Comparison of ENCODE assay signal across 1 cellular context in the genomic region with DNA sequence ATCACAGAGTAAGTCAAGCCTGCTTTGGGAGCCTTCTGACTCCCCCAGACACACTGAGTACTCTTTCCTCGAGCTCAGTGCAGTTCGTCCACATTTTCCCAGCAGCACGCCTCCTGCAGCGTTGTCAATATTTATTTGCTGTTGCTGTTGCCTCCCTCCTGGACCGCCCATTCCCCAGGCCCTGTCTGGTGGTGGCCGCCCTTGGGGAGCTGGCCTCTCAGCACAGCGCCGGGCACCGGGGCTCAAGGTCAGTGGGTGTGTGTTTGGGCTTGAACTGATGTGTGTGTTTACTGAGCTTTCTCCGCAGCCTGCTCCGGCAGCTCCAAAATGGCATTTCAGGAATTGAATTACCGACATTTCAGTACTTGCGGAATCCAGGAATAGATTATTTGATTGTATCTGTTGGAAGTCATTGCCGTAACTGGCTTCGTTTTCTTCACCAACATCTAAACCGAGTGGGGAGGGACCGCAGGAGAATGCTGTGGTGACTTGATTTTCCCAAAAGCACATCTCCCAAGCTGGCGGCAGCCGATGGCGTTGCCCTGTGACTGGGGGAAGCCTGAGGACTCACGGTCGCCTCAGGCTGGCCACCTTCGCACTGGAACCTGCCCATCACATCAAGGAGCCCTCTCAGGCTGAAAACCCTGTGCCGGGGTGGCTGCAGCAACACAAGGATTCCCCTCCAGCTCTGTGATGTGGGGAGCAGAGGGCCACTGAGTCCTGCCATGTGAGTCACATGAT.
TF ChIP-seq lines count a peak whose summit lies in the region.

No MANE protein-coding gene starts in this region.

TF ChIP-seq in HepG2, 621 proteins besides CTCF, POLR2A, EP300 and RAD21 (continued from another document and continues in another):
- TF ChIP-seq, protein P1, sequence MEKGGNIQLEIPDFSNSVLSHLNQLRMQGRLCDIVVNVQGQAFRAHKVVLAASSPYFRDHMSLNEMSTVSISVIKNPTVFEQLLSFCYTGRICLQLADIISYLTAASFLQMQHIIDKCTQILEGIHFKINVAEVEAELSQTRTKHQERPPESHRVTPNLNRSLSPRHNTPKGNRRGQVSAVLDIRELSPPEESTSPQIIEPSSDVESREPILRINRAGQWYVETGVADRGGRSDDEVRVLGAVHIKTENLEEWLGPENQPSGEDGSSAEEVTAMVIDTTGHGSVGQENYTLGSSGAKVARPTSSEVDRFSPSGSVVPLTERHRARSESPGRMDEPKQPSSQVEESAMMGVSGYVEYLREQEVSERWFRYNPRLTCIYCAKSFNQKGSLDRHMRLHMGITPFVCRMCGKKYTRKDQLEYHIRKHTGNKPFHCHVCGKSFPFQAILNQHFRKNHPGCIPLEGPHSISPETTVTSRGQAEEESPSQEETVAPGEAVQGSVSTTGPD (CRISPR knock-in tag; IDR thresholded peaks at IDR 0.05) = 0 out of 2 replicates have a peak, but pooled peaks have one; percentile 55
- no peak; the same call in 1 of the 2 replicates for TF ChIP-seq DNMT1 (CRISPR knock-in tag; IDR thresholded peaks at IDR 0.05)
- TF ChIP-seq ASH2L (IDR thresholded peaks at IDR 0.05; ENCODE audit: insufficient read length, low read depth, low read length) = no peak
- peak; percentile 95 for TF ChIP-seq HOXA3 (CRISPR knock-in tag; IDR thresholded peaks at IDR 0.05)
- peak; percentile 88; the same call in 1 of the 2 replicates for TF ChIP-seq KDM2A (CRISPR knock-in tag; IDR thresholded peaks at IDR 0.05; ENCODE audit: borderline replicate concordance, low read depth)
- no peak for TF ChIP-seq PRPF4 (IDR thresholded peaks at IDR 0.05; ENCODE audit: low read depth, low read length, poor library complexity, severe bottlenecking)
- no peak for TF ChIP-seq ZNF660 (CRISPR knock-in tag; IDR thresholded peaks at IDR 0.05; ENCODE audit: borderline replicate concordance, low read depth)
- no peak; the same call in 1 of the 2 replicates for TF ChIP-seq ZNF451 (CRISPR knock-in tag; IDR thresholded peaks at IDR 0.05)
- peak; percentile 93; the same call in 1 of the 2 replicates for TF ChIP-seq ZBTB26 (CRISPR knock-in tag; IDR thresholded peaks at IDR 0.05; ENCODE audit: borderline replicate concordance)
- peak; percentile 94 for TF ChIP-seq TBX2 (CRISPR knock-in tag; IDR thresholded peaks at IDR 0.05; ENCODE audit: borderline replicate concordance)
- TF ChIP-seq SALL2 (CRISPR knock-in tag; IDR thresholded peaks at IDR 0.05) = peak; percentile 51; the same call in 1 of the 2 replicates
- no peak for TF ChIP-seq ZNF484 (CRISPR knock-in tag; IDR thresholded peaks at IDR 0.05; ENCODE audit: borderline replicate concordance, low read depth)
- peak; percentile 84; the same call in 1 of the 2 replicates for TF ChIP-seq FOXC1 (CRISPR knock-in tag; IDR thresholded peaks at IDR 0.05; ENCODE audit: borderline replicate concordance)
- no peak for TF ChIP-seq ZNF251 (CRISPR knock-in tag; IDR thresholded peaks at IDR 0.05)
- peak; percentile 32; the same call in 1 of the 2 replicates for TF ChIP-seq FOXA1 (IDR thresholded peaks at IDR 0.05)
- TF ChIP-seq FOXA1 (CRISPR knock-in tag; IDR thresholded peaks at IDR 0.05) = peak; percentile 97
- TF ChIP-seq NFYC (CRISPR knock-in tag; IDR thresholded peaks at IDR 0.05) = peak; percentile 48; the same call in 1 of the 2 replicates
- peak; percentile 70; the same call in 1 of the 2 replicates for TF ChIP-seq ZNF160 (CRISPR knock-in tag; IDR thresholded peaks at IDR 0.05)
- no peak for TF ChIP-seq SRSF4 (IDR thresholded peaks at IDR 0.05; ENCODE audit: low read depth, low read length, poor library complexity, severe bottlenecking)
- no peak for TF ChIP-seq FLYWCH1 (CRISPR knock-in tag; IDR thresholded peaks at IDR 0.05)
- TF ChIP-seq, protein P2, sequence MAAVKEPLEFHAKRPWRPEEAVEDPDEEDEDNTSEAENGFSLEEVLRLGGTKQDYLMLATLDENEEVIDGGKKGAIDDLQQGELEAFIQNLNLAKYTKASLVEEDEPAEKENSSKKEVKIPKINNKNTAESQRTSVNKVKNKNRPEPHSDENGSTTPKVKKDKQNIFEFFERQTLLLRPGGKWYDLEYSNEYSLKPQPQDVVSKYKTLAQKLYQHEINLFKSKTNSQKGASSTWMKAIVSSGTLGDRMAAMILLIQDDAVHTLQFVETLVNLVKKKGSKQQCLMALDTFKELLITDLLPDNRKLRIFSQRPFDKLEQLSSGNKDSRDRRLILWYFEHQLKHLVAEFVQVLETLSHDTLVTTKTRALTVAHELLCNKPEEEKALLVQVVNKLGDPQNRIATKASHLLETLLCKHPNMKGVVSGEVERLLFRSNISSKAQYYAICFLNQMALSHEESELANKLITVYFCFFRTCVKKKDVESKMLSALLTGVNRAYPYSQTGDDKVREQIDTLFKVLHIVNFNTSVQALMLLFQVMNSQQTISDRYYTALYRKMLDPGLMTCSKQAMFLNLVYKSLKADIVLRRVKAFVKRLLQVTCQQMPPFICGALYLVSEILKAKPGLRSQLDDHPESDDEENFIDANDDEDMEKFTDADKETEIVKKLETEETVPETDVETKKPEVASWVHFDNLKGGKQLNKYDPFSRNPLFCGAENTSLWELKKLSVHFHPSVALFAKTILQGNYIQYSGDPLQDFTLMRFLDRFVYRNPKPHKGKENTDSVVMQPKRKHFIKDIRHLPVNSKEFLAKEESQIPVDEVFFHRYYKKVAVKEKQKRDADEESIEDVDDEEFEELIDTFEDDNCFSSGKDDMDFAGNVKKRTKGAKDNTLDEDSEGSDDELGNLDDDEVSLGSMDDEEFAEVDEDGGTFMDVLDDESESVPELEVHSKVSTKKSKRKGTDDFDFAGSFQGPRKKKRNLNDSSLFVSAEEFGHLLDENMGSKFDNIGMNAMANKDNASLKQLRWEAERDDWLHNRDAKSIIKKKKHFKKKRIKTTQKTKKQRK (IDR thresholded peaks at IDR 0.05; ENCODE audit: low read length) = no peak
- TF ChIP-seq ZFP37 (CRISPR knock-in tag; IDR thresholded peaks at IDR 0.05; ENCODE audit: borderline replicate concordance) = peak; percentile 49; the same call in 1 of the 2 replicates
- TF ChIP-seq U2AF2 (IDR thresholded peaks at IDR 0.05; ENCODE audit: low read depth, low read length) = no peak
- no peak for TF ChIP-seq ATF1 (CRISPR knock-in tag; IDR thresholded peaks at IDR 0.05)
- TF ChIP-seq, protein P3, sequence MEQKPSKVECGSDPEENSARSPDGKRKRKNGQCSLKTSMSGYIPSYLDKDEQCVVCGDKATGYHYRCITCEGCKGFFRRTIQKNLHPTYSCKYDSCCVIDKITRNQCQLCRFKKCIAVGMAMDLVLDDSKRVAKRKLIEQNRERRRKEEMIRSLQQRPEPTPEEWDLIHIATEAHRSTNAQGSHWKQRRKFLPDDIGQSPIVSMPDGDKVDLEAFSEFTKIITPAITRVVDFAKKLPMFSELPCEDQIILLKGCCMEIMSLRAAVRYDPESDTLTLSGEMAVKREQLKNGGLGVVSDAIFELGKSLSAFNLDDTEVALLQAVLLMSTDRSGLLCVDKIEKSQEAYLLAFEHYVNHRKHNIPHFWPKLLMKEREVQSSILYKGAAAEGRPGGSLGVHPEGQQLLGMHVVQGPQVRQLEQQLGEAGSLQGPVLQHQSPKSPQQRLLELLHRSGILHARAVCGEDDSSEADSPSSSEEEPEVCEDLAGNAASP (CRISPR knock-in tag; IDR thresholded peaks at IDR 0.05; ENCODE audit: borderline replicate concordance) = peak; percentile 97
- no peak for TF ChIP-seq CREB1 (IDR thresholded peaks at IDR 0.05)
- TF ChIP-seq CREB1 (CRISPR knock-in tag; IDR thresholded peaks at IDR 0.05) = no peak
- TF ChIP-seq HNRNPL (IDR thresholded peaks at IDR 0.05; ENCODE audit: low read depth, low read length) = peak; percentile 85
- peak; percentile 74; the same call in 1 of the 2 replicates for TF ChIP-seq SOX13 (IDR thresholded peaks at IDR 0.05)
- TF ChIP-seq SOX13 (CRISPR knock-in tag; conservative IDR thresholded peaks at IDR 0.05 in 1 of 2, IDR thresholded peaks at IDR 0.05 in 1 of 2) = peak in 1 of 2 experiments; percentile 93; a peak in 2 of 4 replicates
- peak; percentile 97 for TF ChIP-seq ZNF724P (CRISPR knock-in tag; IDR thresholded peaks at IDR 0.05; ENCODE audit: borderline replicate concordance)
- TF ChIP-seq, protein P4, sequence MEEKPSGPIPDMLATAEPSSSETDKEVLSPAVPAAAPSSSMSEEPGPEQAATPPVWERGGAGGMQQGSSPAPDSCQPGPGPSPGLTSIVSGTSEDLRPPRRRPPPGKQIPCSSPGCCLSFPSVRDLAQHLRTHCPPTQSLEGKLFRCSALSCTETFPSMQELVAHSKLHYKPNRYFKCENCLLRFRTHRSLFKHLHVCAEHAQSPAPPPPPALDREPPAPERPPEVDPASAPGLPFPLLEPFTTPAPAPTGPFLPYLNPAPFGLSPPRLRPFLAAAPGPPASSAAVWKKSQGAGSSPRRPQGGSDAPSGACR (CRISPR knock-in tag; IDR thresholded peaks at IDR 0.05) = peak; percentile 60; the same call in 1 of the 2 replicates
- peak; percentile 58; the same call in 1 of the 2 replicates for TF ChIP-seq PRDM10 (CRISPR knock-in tag; IDR thresholded peaks at IDR 0.05; ENCODE audit: low read depth)
- peak; percentile 83 for TF ChIP-seq TBL1XR1 (IDR thresholded peaks at IDR 0.05; ENCODE audit: borderline replicate concordance, low read length, partially characterized antibody)
- TF ChIP-seq NFIC (IDR thresholded peaks at IDR 0.05; ENCODE audit: low read length) = 0 out of 2 replicates have a peak, but pooled peaks have one; percentile 65
- TF ChIP-seq ZBTB14 (CRISPR knock-in tag; IDR thresholded peaks at IDR 0.05) = no peak
- TF ChIP-seq, protein P5, sequence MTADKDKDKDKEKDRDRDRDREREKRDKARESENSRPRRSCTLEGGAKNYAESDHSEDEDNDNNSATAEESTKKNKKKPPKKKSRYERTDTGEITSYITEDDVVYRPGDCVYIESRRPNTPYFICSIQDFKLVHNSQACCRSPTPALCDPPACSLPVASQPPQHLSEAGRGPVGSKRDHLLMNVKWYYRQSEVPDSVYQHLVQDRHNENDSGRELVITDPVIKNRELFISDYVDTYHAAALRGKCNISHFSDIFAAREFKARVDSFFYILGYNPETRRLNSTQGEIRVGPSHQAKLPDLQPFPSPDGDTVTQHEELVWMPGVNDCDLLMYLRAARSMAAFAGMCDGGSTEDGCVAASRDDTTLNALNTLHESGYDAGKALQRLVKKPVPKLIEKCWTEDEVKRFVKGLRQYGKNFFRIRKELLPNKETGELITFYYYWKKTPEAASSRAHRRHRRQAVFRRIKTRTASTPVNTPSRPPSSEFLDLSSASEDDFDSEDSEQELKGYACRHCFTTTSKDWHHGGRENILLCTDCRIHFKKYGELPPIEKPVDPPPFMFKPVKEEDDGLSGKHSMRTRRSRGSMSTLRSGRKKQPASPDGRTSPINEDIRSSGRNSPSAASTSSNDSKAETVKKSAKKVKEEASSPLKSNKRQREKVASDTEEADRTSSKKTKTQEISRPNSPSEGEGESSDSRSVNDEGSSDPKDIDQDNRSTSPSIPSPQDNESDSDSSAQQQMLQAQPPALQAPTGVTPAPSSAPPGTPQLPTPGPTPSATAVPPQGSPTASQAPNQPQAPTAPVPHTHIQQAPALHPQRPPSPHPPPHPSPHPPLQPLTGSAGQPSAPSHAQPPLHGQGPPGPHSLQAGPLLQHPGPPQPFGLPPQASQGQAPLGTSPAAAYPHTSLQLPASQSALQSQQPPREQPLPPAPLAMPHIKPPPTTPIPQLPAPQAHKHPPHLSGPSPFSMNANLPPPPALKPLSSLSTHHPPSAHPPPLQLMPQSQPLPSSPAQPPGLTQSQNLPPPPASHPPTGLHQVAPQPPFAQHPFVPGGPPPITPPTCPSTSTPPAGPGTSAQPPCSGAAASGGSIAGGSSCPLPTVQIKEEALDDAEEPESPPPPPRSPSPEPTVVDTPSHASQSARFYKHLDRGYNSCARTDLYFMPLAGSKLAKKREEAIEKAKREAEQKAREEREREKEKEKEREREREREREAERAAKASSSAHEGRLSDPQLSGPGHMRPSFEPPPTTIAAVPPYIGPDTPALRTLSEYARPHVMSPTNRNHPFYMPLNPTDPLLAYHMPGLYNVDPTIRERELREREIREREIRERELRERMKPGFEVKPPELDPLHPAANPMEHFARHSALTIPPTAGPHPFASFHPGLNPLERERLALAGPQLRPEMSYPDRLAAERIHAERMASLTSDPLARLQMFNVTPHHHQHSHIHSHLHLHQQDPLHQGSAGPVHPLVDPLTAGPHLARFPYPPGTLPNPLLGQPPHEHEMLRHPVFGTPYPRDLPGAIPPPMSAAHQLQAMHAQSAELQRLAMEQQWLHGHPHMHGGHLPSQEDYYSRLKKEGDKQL (CRISPR knock-in tag; IDR thresholded peaks at IDR 0.05; ENCODE audit: low read depth) = peak; percentile 93
- TF ChIP-seq ZNF333 (CRISPR knock-in tag; IDR thresholded peaks at IDR 0.05; ENCODE audit: borderline replicate concordance) = no peak
